10 cellular contexts compared by ENCODE assay signal in the genomic region with DNA sequence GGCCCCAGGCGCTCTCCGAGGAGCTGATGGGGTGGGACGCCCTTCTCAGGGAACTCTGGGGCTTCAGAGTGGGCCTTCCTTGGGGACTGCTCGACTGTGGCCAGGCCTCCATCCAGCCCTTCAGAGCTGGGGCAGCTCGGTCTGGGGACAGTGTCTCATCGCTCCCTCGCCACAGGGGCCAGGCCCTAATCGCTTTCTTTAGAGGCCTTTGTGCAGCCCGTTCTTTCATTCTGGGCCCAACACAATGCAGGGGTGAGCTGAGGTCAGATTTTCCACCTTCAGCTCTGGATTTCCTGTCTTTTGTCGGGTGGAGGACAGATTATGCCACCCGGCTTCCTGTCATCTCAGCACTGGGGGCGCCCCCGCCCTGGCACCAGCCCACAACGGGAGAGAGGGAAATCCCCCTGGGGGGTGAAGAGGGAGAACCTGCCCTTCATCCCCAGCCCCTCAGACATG. TPM values are rescaled to one million over a fixed set of nuclear protein-coding genes. Genes with fewer than 3 reads are reported as not detected.
DNase-seq lines count a peak whose midpoint lies in the region; ATAC-seq and TF ChIP-seq lines count a peak whose summit lies in the region.
"Had no signal": no experiment of that assay in that cellular context is flagged by ENCODE, and none has a peak within 500 bp of the region (broad histone marks: within the 10 kb centered on the region; RNA-seq: fewer than 3 reads in every experiment).

No MANE protein-coding gene starts in this region.

- peak overlapping the region; percentile 52 for H3K27ac ChIP-seq in VCaP
- H3K27ac ChIP-seq in neural progenitor cell = no peak overlapping the region
- no peak overlapping the region for H3K27ac ChIP-seq in RWPE1

- no peak for ATAC-seq in HG02763 (IDR thresholded peaks at IDR 0.05; ENCODE audit: unreplicated experiment)

- intact Hi-C loops in activated T-helper 1 cell treated with anti-CD3 and anti-CD28 coated beads, Interleukin-12 subunit alpha, Interleukin-12 subunit beta, Interleukin-2, Interleukin-4 antibody, amounts not matched to agents 30 ng/mL and 10 ng/mL and 1 ng/mL, durations not matched to agents 14 hours and 24 hours and 36 hours (cut with micrococcal nuclease) = no loop called here

- no peak overlapping the region for H3K4me3 Mint-ChIP-seq in activated T-helper 1 cell treated with anti-CD3 and anti-CD28 coated beads, Interleukin-12 subunit alpha, Interleukin-12 subunit beta, Interleukin-2, Interleukin-4 antibody, amounts not matched to agents 30 ng/mL and 10 ng/mL and 1 ng/mL, durations not matched to agents 14 hours and 24 hours and 36 hours
- H3K4me3 Mint-ChIP-seq in neural progenitor cell = peak overlapping the region; percentile 52
- peak overlapping the region; percentile 47 for H3K4me3 Mint-ChIP-seq in stimulated activated naive CD8-positive, alpha-beta T cell treated with anti-CD3 and anti-CD28 coated beads, Interleukin-15, Interleukin-2, amounts not matched to agents 100 ng/mL and 50 ng/mL, for 24 hours

- no peak overlapping the region for H3K4me3 ChIP-seq in neural progenitor cell

- H3F3A ChIP-seq in neural progenitor cell (ENCODE audit: low read depth) = peaks cover 9% of the 10 kb centered on the region

- H3K27ac Mint-ChIP-seq in activated T-helper 1 cell treated with anti-CD3 and anti-CD28 coated beads, Interleukin-12 subunit alpha, Interleukin-12 subunit beta, Interleukin-2, Interleukin-4 antibody, amounts not matched to agents 30 ng/mL and 10 ng/mL and 1 ng/mL, durations not matched to agents 14 hours and 24 hours and 36 hours = peak overlapping the region; percentile 23
- H3K27ac Mint-ChIP-seq in neural progenitor cell = peak overlapping the region; percentile 87
- H3K27ac Mint-ChIP-seq in stimulated activated naive CD8-positive, alpha-beta T cell treated with anti-CD3 and anti-CD28 coated beads, Interleukin-15, Interleukin-2, amounts not matched to agents 100 ng/mL and 50 ng/mL, for 24 hours = peak overlapping the region; percentile 79

- CTCF ChIA-PET in RWPE1 (lab: Yijun Ruan, JAX) = interaction anchor here (0.6 kb wide), 1 partner anchor 106 kb away, joined by 3 read pairs; no protein-coding TSS in a partner anchor

- H3K4me1 ChIP-seq in neural progenitor cell = peaks cover 10% of the 10 kb centered on the region

- no peaks in the 10 kb centered on the region for H3K79me2 ChIP-seq in neural progenitor cell (ENCODE audit: low read depth)

- peaks cover 26% of the 10 kb centered on the region for H3K27me3 ChIP-seq in neural progenitor cell

- no peaks in the 10 kb centered on the region for H3K36me3 ChIP-seq in neural progenitor cell

- no peaks in the 10 kb centered on the region for H3K36me3 Mint-ChIP-seq in activated T-helper 1 cell treated with anti-CD3 and anti-CD28 coated beads, Interleukin-12 subunit alpha, Interleukin-12 subunit beta, Interleukin-2, Interleukin-4 antibody, amounts not matched to agents 30 ng/mL and 10 ng/mL and 1 ng/mL, durations not matched to agents 14 hours and 24 hours and 36 hours (ENCODE audit: low read depth)
- H3K36me3 Mint-ChIP-seq in neural progenitor cell = peaks cover 2% of the 10 kb centered on the region
- no peaks in the 10 kb centered on the region for H3K36me3 Mint-ChIP-seq in stimulated activated naive CD8-positive, alpha-beta T cell treated with anti-CD3 and anti-CD28 coated beads, Interleukin-15, Interleukin-2, amounts not matched to agents 100 ng/mL and 50 ng/mL, for 24 hours (ENCODE audit: low read depth)

- H3K27me3 Mint-ChIP-seq in activated T-helper 1 cell treated with anti-CD3 and anti-CD28 coated beads, Interleukin-12 subunit alpha, Interleukin-12 subunit beta, Interleukin-2, Interleukin-4 antibody, amounts not matched to agents 30 ng/mL and 10 ng/mL and 1 ng/mL, durations not matched to agents 14 hours and 24 hours and 36 hours (ENCODE audit: insufficient read depth) = peaks cover 3% of the 10 kb centered on the region
- H3K27me3 Mint-ChIP-seq in neural progenitor cell (ENCODE audit: insufficient read depth, low read depth) = peaks cover 25% of the 10 kb centered on the region
- H3K27me3 Mint-ChIP-seq in stimulated activated naive CD8-positive, alpha-beta T cell treated with anti-CD3 and anti-CD28 coated beads, Interleukin-15, Interleukin-2, amounts not matched to agents 100 ng/mL and 50 ng/mL, for 24 hours = no peaks in the 10 kb centered on the region

- H3K9ac ChIP-seq in neural progenitor cell = no peak overlapping the region

- peaks cover 27% of the 10 kb centered on the region for H3K4me1 Mint-ChIP-seq in activated T-helper 1 cell treated with anti-CD3 and anti-CD28 coated beads, Interleukin-12 subunit alpha, Interleukin-12 subunit beta, Interleukin-2, Interleukin-4 antibody, amounts not matched to agents 30 ng/mL and 10 ng/mL and 1 ng/mL, durations not matched to agents 14 hours and 24 hours and 36 hours (ENCODE audit: low read depth)
- peaks cover 44% of the 10 kb centered on the region for H3K4me1 Mint-ChIP-seq in neural progenitor cell
- peaks cover 54% of the 10 kb centered on the region for H3K4me1 Mint-ChIP-seq in stimulated activated naive CD8-positive, alpha-beta T cell treated with anti-CD3 and anti-CD28 coated beads, Interleukin-15, Interleukin-2, amounts not matched to agents 100 ng/mL and 50 ng/mL, for 24 hours (ENCODE audit: low read depth)

- peaks cover 5% of the 10 kb centered on the region for H3K9me3 Mint-ChIP-seq in activated T-helper 1 cell treated with anti-CD3 and anti-CD28 coated beads, Interleukin-12 subunit alpha, Interleukin-12 subunit beta, Interleukin-2, Interleukin-4 antibody, amounts not matched to agents 30 ng/mL and 10 ng/mL and 1 ng/mL, durations not matched to agents 14 hours and 24 hours and 36 hours
- peaks cover 15% of the 10 kb centered on the region for H3K9me3 Mint-ChIP-seq in neural progenitor cell
- no peaks in the 10 kb centered on the region for H3K9me3 Mint-ChIP-seq in stimulated activated naive CD8-positive, alpha-beta T cell treated with anti-CD3 and anti-CD28 coated beads, Interleukin-15, Interleukin-2, amounts not matched to agents 100 ng/mL and 50 ng/mL, for 24 hours

- peaks cover 19% of the 10 kb centered on the region for H4K20me1 ChIP-seq in neural progenitor cell (ENCODE audit: low read depth)

- no peaks in the 10 kb centered on the region for H3K9me3 ChIP-seq in neural progenitor cell (ENCODE audit: low read depth)

- DNase-seq in activated T-helper 1 cell treated with anti-CD3 and anti-CD28 coated beads, Interleukin-12 subunit alpha, Interleukin-12 subunit beta, Interleukin-2, Interleukin-4 antibody, amounts not matched to agents 30 ng/mL and 10 ng/mL and 1 ng/mL, durations not matched to agents 14 hours and 24 hours and 36 hours (ENCODE audit: low spot score) = no peak
- peak; percentile 95 for DNase-seq in neural progenitor cell (ENCODE audit: low spot score)
- no peak for DNase-seq in RWPE1 (ENCODE audit: low spot score)
- DNase-seq in NCI-H526 (lab: John Stamatoyannopoulos, UW) = no peak
- no peak for DNase-seq in NCI-H2227 (lab: John Stamatoyannopoulos, UW; ENCODE audit: unreplicated experiment)
- DNase-seq: NCI-H1930, SIG-M5 had no signal

- POLR2A ChIA-PET in RWPE1 (lab: Yijun Ruan, JAX; ENCODE audit: low non-redundant PET) = no interaction called here

- TF ChIP-seq CTCF in VCaP (conservative IDR thresholded peaks at IDR 0.05) (no peak), neural progenitor cell (IDR thresholded peaks at IDR 0.05) (no peak), RWPE1 (conservative IDR thresholded peaks at IDR 0.05; ENCODE audit: low read depth) (no peak)

- H3K4me2 ChIP-seq in neural progenitor cell = peak overlapping the region; percentile 69

- H2AFZ ChIP-seq in neural progenitor cell (replicated peaks) = no peak overlapping the region

RNA-seq across cellular contexts. Expression of gene MYCN, which starts 25.2 kb away (rescaled TPM):
- not detected in 2 replicates for total RNA-seq in activated T-helper 1 cell treated with anti-CD3 and anti-CD28 coated beads, Interleukin-12 subunit alpha, Interleukin-12 subunit beta, Interleukin-2, Interleukin-4 antibody, amounts not matched to agents 30 ng/mL and 10 ng/mL and 1 ng/mL, durations not matched to agents 14 hours and 24 hours and 36 hours
- 24.7 and 26.7 TPM in 2 replicates for total RNA-seq in neural progenitor cell (ENCODE audit: low replicate concordance)

Comparison
In these comparisons a context has a peak if more than half of its experiments do, and no peak if none do; other contexts are left out.
1. H3K27ac Mint-ChIP-seq: peak in every context shown above with its lines; median percentile 87 in neural progenitor cell; 79 in stimulated activated naive CD8-positive, alpha-beta T cell treated with anti-CD3 and anti-CD28 coated beads, Interleukin-15, Interleukin-2, amounts not matched to agents 100 ng/mL and 50 ng/mL, for 24 hours; 23 in activated T-helper 1 cell treated with anti-CD3 and anti-CD28 coated beads, Interleukin-12 subunit alpha, Interleukin-12 subunit beta, Interleukin-2, Interleukin-4 antibody, amounts not matched to agents 30 ng/mL and 10 ng/mL and 1 ng/mL, durations not matched to agents 14 hours and 24 hours and 36 hours.
2. RNA of gene MYCN, which starts 25.2 kb away (total RNA-seq): 24.7 to 26.7 TPM in neural progenitor cell; not detected in activated T-helper 1 cell treated with anti-CD3 and anti-CD28 coated beads, Interleukin-12 subunit alpha, Interleukin-12 subunit beta, Interleukin-2, Interleukin-4 antibody, amounts not matched to agents 30 ng/mL and 10 ng/mL and 1 ng/mL, durations not matched to agents 14 hours and 24 hours and 36 hours; every median in the first group is over 10 times any median in the second.